ENCODE assay signal across 8 cellular contexts in the genomic region with DNA sequence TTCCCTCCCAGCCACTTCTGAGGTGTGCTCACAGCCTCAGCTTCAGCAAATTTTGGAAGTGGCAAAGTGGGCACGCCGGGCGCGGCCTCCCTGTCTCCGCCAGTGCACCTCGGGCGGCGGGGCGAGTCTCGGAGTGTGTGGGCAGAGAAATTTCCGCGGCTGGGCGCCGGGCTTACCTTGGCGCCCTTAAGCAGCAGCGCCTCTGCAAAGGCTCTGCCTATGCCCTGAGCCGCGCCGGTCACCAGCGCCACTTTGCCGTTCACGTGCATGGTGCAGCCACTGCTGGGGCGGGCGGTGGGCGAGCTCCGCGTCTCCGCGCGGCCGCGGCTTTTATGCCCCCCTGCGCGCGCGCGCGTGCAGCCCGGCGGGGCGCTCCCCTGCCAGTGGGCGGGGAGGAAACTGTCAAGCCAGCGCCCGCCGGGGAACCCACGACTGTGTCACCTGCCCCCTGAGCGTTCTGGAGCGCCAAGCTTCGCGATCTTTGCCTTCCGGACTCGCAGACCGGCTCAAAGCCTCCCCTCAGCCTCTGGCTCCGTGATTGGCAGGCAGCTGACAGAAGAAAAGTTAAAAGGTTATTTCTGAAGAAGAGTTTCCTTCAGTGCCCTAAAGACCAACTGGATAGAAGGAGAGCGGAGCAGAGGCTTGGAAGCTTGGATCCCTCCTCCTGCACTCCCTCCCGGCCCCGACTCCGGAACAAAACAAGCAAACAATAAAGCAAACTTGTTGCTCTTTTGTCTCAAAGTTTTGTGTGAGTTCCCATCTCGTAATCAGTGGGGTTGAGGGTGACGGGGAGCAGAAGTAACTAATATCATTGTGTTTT. TPM values are rescaled to one million over a fixed set of nuclear protein-coding genes. Genes with fewer than 3 reads are reported as not detected.
DNase-seq lines count a peak whose midpoint lies in the region; ATAC-seq and TF ChIP-seq lines count a peak whose summit lies in the region.

A gene (minus strand): TSS at position 306 of the 820 bp plus-strand sequence. CDS start 37 bp downstream, at position 269.

- no peak within 1 kb of the TSS for H3K27ac ChIP-seq in GM23248
- peak within 1 kb of the TSS; percentile 82 to 95 (median 93) for H3K27ac ChIP-seq in right lobe of liver

- H2AFZ ChIP-seq in GM23248: peak within 1 kb of the TSS; percentile 69

- H3K4me1 Mint-ChIP-seq in chondrocyte (ENCODE audit: low read depth): peaks cover 11% of the 10 kb centered on the region

- peaks cover 74% of the 10 kb centered on the region for H3K27me3 Mint-ChIP-seq in chondrocyte (ENCODE audit: low read depth)

- peaks cover 86% of the 10 kb centered on the region for H3K27me3 ChIP-seq in GM23248 (replicated peaks; ENCODE audit: insufficient read depth)
- no peaks in the 10 kb centered on the region for H3K27me3 ChIP-seq in right lobe of liver

- H3K79me2 ChIP-seq in GM23248 (ENCODE audit: insufficient read depth): no peaks in the 10 kb centered on the region

- TF ChIP-seq CTCF in LNCaP clone FGC (IDR thresholded peaks at IDR 0.05; ENCODE audit: control insufficient read depth, extremely low read depth, insufficient read depth) (no peak), chondrocyte (IDR thresholded peaks at IDR 0.05) (no peak), right lobe of liver (IDR thresholded peaks at IDR 0.05) (no peak)

- TF ChIP-seq POLR2A in right lobe of liver (IDR thresholded peaks at IDR 0.05): peak; percentile 86

- in situ Hi-C loops in GM23248 (cut with MboI): no loop called here

- no peaks in the 10 kb centered on the region for H3K36me3 Mint-ChIP-seq in chondrocyte (ENCODE audit: low read depth)

- H3K4me1 ChIP-seq in GM23248 (ENCODE audit: insufficient read depth) (peaks cover 8% of the 10 kb centered on the region), right lobe of liver (peaks cover 0 to 15% (median 4%) of the 10 kb centered on the region in 4 donors)

- H3K9ac ChIP-seq in GM23248: no peak within 1 kb of the TSS

- H3K9me3 Mint-ChIP-seq in chondrocyte (ENCODE audit: low read depth): no peaks in the 10 kb centered on the region

- no peaks in the 10 kb centered on the region for H3K9me3 ChIP-seq in GM23248 (ENCODE audit: low read depth)
- no peaks in the 10 kb centered on the region for H3K9me3 ChIP-seq in right lobe of liver

- H3K36me3 ChIP-seq in GM23248 (ENCODE audit: low read depth) (no peaks in the 10 kb centered on the region), right lobe of liver (no peaks in the 10 kb centered on the region)

- peak within 1 kb of the TSS; percentile 89 for H3K4me2 ChIP-seq in GM23248 (ENCODE audit: unreplicated experiment)

- intact Hi-C loops in right lobe of liver (cut with DNase I): no loop called here

- no peaks in the 10 kb centered on the region for H3F3A ChIP-seq in GM23248 (ENCODE audit: insufficient read depth)

- H4K20me1 ChIP-seq in GM23248 (ENCODE audit: insufficient read depth): no peaks in the 10 kb centered on the region

- H3K4me3 ChIP-seq in GM23248 (peak within 1 kb of the TSS; percentile 71), LNCaP clone FGC (ENCODE audit: low read depth, low read length) (peak within 1 kb of the TSS; percentile 53), right lobe of liver (peak within 1 kb of the TSS; percentile 63 to 72 (median 64))

- H3K4me3 Mint-ChIP-seq in chondrocyte (ENCODE audit: unreplicated experiment): peak within 1 kb of the TSS; percentile 67

- no peaks in the 10 kb centered on the region for H3K9me2 ChIP-seq in GM23248 (ENCODE audit: insufficient read depth)

- peak; percentile 86 to 89 for ATAC-seq in activated CD4-positive, CD25-positive, alpha-beta regulatory T cell treated with anti-CD3 and anti-CD28 coated beads, Interleukin-2, amount 50 U/mL, for 24 hours
- ATAC-seq in right lobe of liver: peak; percentile 70 to 90 (median 82)

- DNase-seq in DMS53 treated with DMSO at 0.1 percent for 48 hours (lab: John Stamatoyannopoulos, UW; ENCODE audit: unreplicated experiment): peak; percentile 48
- DNase-seq in GM23248: peak; percentile 46
- no peak for DNase-seq in LNCaP clone FGC (ENCODE audit: low read depth)
- DNase-seq in chondrocyte (ENCODE audit: low spot score): no peak
- peak; percentile 85 to 91 (median 89) for DNase-seq in right lobe of liver
- DNase-seq in stimulated activated CD8-positive, alpha-beta memory T cell treated with anti-CD3 and anti-CD28 coated beads, Interleukin-12 subunit alpha, Interleukin-12 subunit beta, amount 100 ng/mL, for 1 hour (ENCODE audit: low read depth): peak; percentile 27
- no peak for DNase-seq in midbrain (lab: John Stamatoyannopoulos, UW)

- WGBS in GM23248 (ENCODE audit: low coverage in 1 of 2, low lambda C conversion rate in 2 of 2, missing lambda C conversion rate in 2 of 2), 2 experiments: 1 to 2% methylated on average over 51 to 54 of the region's 60 CpGs
- 0% methylated on average over 19 of the region's 60 CpGs for WGBS in right lobe of liver (ENCODE audit: insufficient coverage, low coverage, low lambda C conversion rate, missing lambda C conversion rate)

- no peak within 1 kb of the TSS for H3K27ac Mint-ChIP-seq in chondrocyte (ENCODE audit: unreplicated experiment)

RNA-seq across cellular contexts. Expression of the gene that starts here (rescaled TPM):
- not detected in 2 replicates for total RNA-seq in GM23248 (2014; rRNA removed; shearing (Covaris generic))
- polyA plus RNA-seq in GM23248 (2016; fragmentation: Nextera tagmentation; extraction: Ambion mirVana): not detected in 2 replicates
- not detected in 3 replicates for total RNA-seq in chondrocyte
- 100 to 1,000 TPM in 1 of 6 experiments, 10 to 100 TPM in 5; 71.7 to 124 (median 91.0) TPM for total RNA-seq in right lobe of liver

Comparison
In these comparisons a context has a peak if more than half of its experiments do, and no peak if none do; other contexts are left out.
1. RNA of the gene that starts here (total RNA-seq): 71.7 to 124 TPM in right lobe of liver; not detected in GM23248 and not detected in chondrocyte; every median in the first group is over 10 times any median in the second.
2. Peak in DNase-seq, H3K4me3 ChIP-seq and H3K4me2 ChIP-seq in GM23248; RNA of the gene not detected or under 1 TPM.
3. DNase-seq: peak in DMS53 treated with DMSO at 0.1 percent for 48 hours (single experiment), right lobe of liver (3 of 3) and stimulated activated CD8-positive, alpha-beta memory T cell treated with anti-CD3 and anti-CD28 coated beads, Interleukin-12 subunit alpha, Interleukin-12 subunit beta, amount 100 ng/mL, for 1 hour (single experiment); none in LNCaP clone FGC (single experiment), chondrocyte (single experiment) and midbrain (single experiment).
4. Peak in every context shown above with its lines, with median percentiles within 50 percentile points of each other: H3K4me3 ChIP-seq.